In the genomic region with DNA sequence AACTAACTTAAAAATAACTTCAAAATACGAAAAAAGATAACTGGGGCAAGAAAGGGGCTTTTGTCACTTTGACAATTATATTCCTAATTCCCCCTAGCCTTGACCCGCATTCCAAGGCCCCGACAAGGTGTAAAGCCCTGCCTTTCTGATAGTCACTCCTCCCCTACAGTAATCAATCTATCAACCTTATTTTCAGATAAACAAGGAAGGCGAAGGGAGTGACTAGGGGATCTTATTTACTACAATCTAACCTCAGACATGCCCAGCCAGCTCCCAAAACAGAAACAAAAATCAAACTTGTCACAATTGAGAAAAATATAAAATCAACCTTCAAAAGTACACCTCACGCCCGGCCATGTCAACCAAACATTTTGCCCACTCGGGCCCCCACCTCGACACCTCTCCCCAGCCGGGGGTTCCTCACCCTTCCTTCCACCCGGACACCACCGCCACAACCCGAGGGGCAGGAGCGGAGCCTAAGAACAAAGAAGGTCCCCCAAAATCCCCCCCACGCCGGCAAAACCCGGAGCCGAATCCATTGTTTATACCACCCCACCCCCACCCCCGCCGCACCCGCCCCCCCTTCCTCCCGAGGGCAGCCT, we compare ENCODE assay signal across 8 cellular contexts. TPM values are rescaled to one million over a fixed set of nuclear protein-coding genes. Genes with fewer than 3 reads are reported as not detected.
A peak's percentile ranks its signal among the peaks of the same experiment; 100 is the strongest.
DNase-seq lines count a peak whose midpoint lies in the region; ATAC-seq and TF ChIP-seq lines count a peak whose summit lies in the region.

No MANE protein-coding gene starts in this region.

- peak overlapping the region; percentile 47 for H3K27ac ChIP-seq in CD4-positive, CD25-positive, alpha-beta regulatory T cell (ENCODE audit: insufficient read depth, low read length, poor library complexity, severe bottlenecking)
- H3K27ac ChIP-seq in OCI-LY7 (ENCODE audit: low read depth, low read length, poor library complexity, severe bottlenecking) = no peak overlapping the region

- H3K4me3 Mint-ChIP-seq in CD4-positive, CD25-positive, alpha-beta regulatory T cell = peak overlapping the region; percentile 78 to 94 (median 94)
- peak overlapping the region; percentile 95 for H3K4me3 Mint-ChIP-seq in nephron progenitor cell

- no TSS peak for BruUV-seq in OCI-LY7 (replicated peaks; lab: Mats Ljungman, UMichigan)

- TF ChIP-seq CTCF in OCI-LY7 (conservative IDR thresholded peaks at IDR 0.05; ENCODE audit: low read length) (no peak), nephron progenitor cell (IDR thresholded peaks at IDR 0.05) (no peak)

- H4K20me1 ChIP-seq in OCI-LY7 (ENCODE audit: insufficient read depth, low read length) = no peaks in the 10 kb centered on the region

- ATAC-seq in CD4-positive, CD25-positive, alpha-beta regulatory T cell (ENCODE audit: low read depth in 2 of 2) = no peak
- ATAC-seq in GM21528 (IDR thresholded peaks at IDR 0.05; ENCODE audit: low FRiP score, unreplicated experiment) = no peak

- peaks cover 10% of the 10 kb centered on the region; the same call in 1 of the 2 replicates for H3K79me2 ChIP-seq in OCI-LY7 (ENCODE audit: insufficient read depth, low read depth, low read length)

- peak overlapping the region; percentile 73 to 94 (median 89) for H3K27ac Mint-ChIP-seq in CD4-positive, CD25-positive, alpha-beta regulatory T cell
- peak overlapping the region; percentile 94 for H3K27ac Mint-ChIP-seq in nephron progenitor cell

- H3K9me3 Mint-ChIP-seq in CD4-positive, CD25-positive, alpha-beta regulatory T cell = no peaks in the 10 kb centered on the region
- no peaks in the 10 kb centered on the region for H3K9me3 Mint-ChIP-seq in nephron progenitor cell

- H3K27me3 ChIP-seq in CD4-positive, CD25-positive, alpha-beta regulatory T cell (ENCODE audit: control insufficient read depth, insufficient read depth, low read length) = no peaks in the 10 kb centered on the region
- H3K27me3 ChIP-seq in endocrine pancreas (ENCODE audit: control insufficient read depth, insufficient read depth, low read length) = no peaks in the 10 kb centered on the region

- H2AFZ ChIP-seq in OCI-LY7 (ENCODE audit: low read length) = peak overlapping the region; percentile 26; the same call in 1 of the 2 replicates

- peaks cover 16% of the 10 kb centered on the region for H3K36me3 ChIP-seq in CD4-positive, CD25-positive, alpha-beta regulatory T cell (ENCODE audit: control insufficient read depth, insufficient read depth, low read length)
- H3K36me3 ChIP-seq in OCI-LY7 (ENCODE audit: insufficient read depth, low read length) (peaks cover 24% of the 10 kb centered on the region), endocrine pancreas (ENCODE audit: control insufficient read depth, insufficient read depth, low read length) (peaks cover 2% of the 10 kb centered on the region)

- peaks cover 26 to 56% (median 41%) of the 10 kb centered on the region in 4 donors for H3K4me1 Mint-ChIP-seq in CD4-positive, CD25-positive, alpha-beta regulatory T cell
- H3K4me1 Mint-ChIP-seq in nephron progenitor cell = peaks cover 51% of the 10 kb centered on the region

- peak overlapping the region; percentile 64 for H3K4me3 ChIP-seq in CD4-positive, CD25-positive, alpha-beta regulatory T cell (ENCODE audit: low read depth, low read length)
- peak overlapping the region; percentile 86 for H3K4me3 ChIP-seq in OCI-LY7 (ENCODE audit: low read depth, low read length, poor library complexity, severe bottlenecking)
- peak overlapping the region; percentile 82 for H3K4me3 ChIP-seq in endocrine pancreas (ENCODE audit: control insufficient read depth, insufficient read depth, low read length)

- in situ Hi-C loops in ACHN (cut with HindIII; ENCODE audit: low pct_ligation_motif_present, low pct_unique_long_range_greater_than_20kb, low sequenced_read_pairs) = no loop called here

- peaks cover 26% of the 10 kb centered on the region for H3K36me3 Mint-ChIP-seq in CD4-positive, CD25-positive, alpha-beta regulatory T cell
- H3K36me3 Mint-ChIP-seq in nephron progenitor cell (ENCODE audit: low read depth) = peaks cover 27% of the 10 kb centered on the region

- peak overlapping the region; percentile 88 for H3K9ac ChIP-seq in endocrine pancreas (ENCODE audit: control insufficient read depth, insufficient read depth, low read length)

- H3K4me2 ChIP-seq in OCI-LY7 (ENCODE audit: low read length) = peak overlapping the region; percentile 98

- no peaks in the 10 kb centered on the region for H3K9me3 ChIP-seq in CD4-positive, CD25-positive, alpha-beta regulatory T cell (ENCODE audit: control insufficient read depth in 2 of 2, low read length in 2 of 2)
- H3K9me3 ChIP-seq in OCI-LY7 (ENCODE audit: low read length) (no peaks in the 10 kb centered on the region), endocrine pancreas (ENCODE audit: control insufficient read depth, low read length) (no peaks in the 10 kb centered on the region)

- POLR2A ChIA-PET in OCI-LY7 (lab: Charles Lee) = interaction anchor here (1.0 to 2.5 kb wide), 8 partner anchors 11 to 433 kb away, joined by 3 to 18 read pairs (median 4); partner anchors contain the start of gene RBM25

- CTCF ChIA-PET in OCI-LY7 (lab: Charles Lee; ENCODE audit: unreplicated experiment) = interaction anchor here (0.6 kb wide), 2 partner anchors 46 to 430 kb away, joined by 3 to 6 read pairs; no protein-coding TSS in a partner anchor

- H3K4me1 ChIP-seq in CD4-positive, CD25-positive, alpha-beta regulatory T cell (ENCODE audit: control insufficient read depth, insufficient read depth, low read length, poor library complexity, severe bottlenecking) = peaks cover 33% of the 10 kb centered on the region
- H3K4me1 ChIP-seq in OCI-LY7 (ENCODE audit: insufficient read depth, low read length, poor library complexity, severe bottlenecking) = peaks cover 19% of the 10 kb centered on the region
- H3K4me1 ChIP-seq in endocrine pancreas (ENCODE audit: control insufficient read depth, insufficient read depth, low read length) = peaks cover 4% of the 10 kb centered on the region

- intact Hi-C loops in OCI-LY7 (cut with micrococcal nuclease; ENCODE audit: unreplicated experiment) = loop anchor here (2.0 kb wide), 1 partner anchor 32 kb away; the partner anchor contains the start of gene RBM25

- H3K27me3 Mint-ChIP-seq in CD4-positive, CD25-positive, alpha-beta regulatory T cell = no peaks in the 10 kb centered on the region
- no peaks in the 10 kb centered on the region for H3K27me3 Mint-ChIP-seq in nephron progenitor cell (ENCODE audit: low read depth, poor library complexity)

- DNase-seq in CD4-positive, CD25-positive, alpha-beta regulatory T cell = no peak
- DNase-seq in OCI-LY7 (ENCODE audit: low spot score) = no peak
- DNase-seq in nephron progenitor cell = no peak
- no peak for DNase-seq in ACHN
- no peak for DNase-seq in NCI-H187 treated with DMSO at 0.1 percent for 48 hours (lab: John Stamatoyannopoulos, UW)
- no peak for DNase-seq in HUDEP-2 (lab: John Stamatoyannopoulos, UW; ENCODE audit: unreplicated experiment in 76 of 76)

- no peaks in the 10 kb centered on the region for H3K9me2 ChIP-seq in OCI-LY7 (ENCODE audit: insufficient read depth, low read length)

RNA-seq across cellular contexts. Expression of gene ZFYVE1, which starts 0.6 kb away (rescaled TPM):
- 22.8 TPM for total RNA-seq in CD4-positive, CD25-positive, alpha-beta regulatory T cell
- polyA plus RNA-seq in CD4-positive, CD25-positive, alpha-beta regulatory T cell = 1 to 10 TPM; 4.1 to 6.1 (median 5.7) TPM
- total RNA-seq in OCI-LY7 (2014; rRNA removed; shearing (Covaris generic)) = 8.1 and 11.5 TPM in 2 replicates
- total RNA-seq in OCI-LY7 (2022) = 14.3 and 15.1 TPM in 2 replicates

RNA-seq across cellular contexts. Expression of gene RBM25, which starts 32.0 kb away (rescaled TPM):
- total RNA-seq in CD4-positive, CD25-positive, alpha-beta regulatory T cell = 157 TPM
- polyA plus RNA-seq in CD4-positive, CD25-positive, alpha-beta regulatory T cell = 10 to 100 TPM; 33.0 to 41.8 (median 37.6) TPM
- 60.1 and 70.5 TPM in 2 replicates for total RNA-seq in OCI-LY7 (2014; rRNA removed; shearing (Covaris generic))
- total RNA-seq in OCI-LY7 (2022) = 119 and 120 TPM in 2 replicates
